In genomic region chr6:43774776-43775583, GRCh38 we compare ENCODE assay signal across 8 cellular contexts. TPM values are rescaled to one million over a fixed set of nuclear protein-coding genes. Genes with fewer than 3 reads are reported as not detected.
DNase-seq lines count a peak whose midpoint lies in the region; ATAC-seq and TF ChIP-seq lines count a peak whose summit lies in the region.

No MANE protein-coding gene starts in this region.

- peak overlapping the region; percentile 96 for H3K4me3 Mint-ChIP-seq in Caco-2 (ENCODE audit: unreplicated experiment)

- DNase-seq in Caco-2 (peak; percentile 69 to 77), HPDE6-E6E7 (ENCODE audit: extremely low spot score) (peak; percentile 84), SKM-1 (lab: John Stamatoyannopoulos, UW; ENCODE audit: unreplicated experiment) (peak; percentile 77), heart left ventricle (peak; percentile 74 to 85 (median 79)), renal cortical epithelial cell (ENCODE audit: low read depth) (peak; percentile 36), GOT3 (lab: John Stamatoyannopoulos, UW) (no peak)
- DNase-seq in activated naive CD8-positive, alpha-beta T cell treated with anti-CD3 and anti-CD28 coated beads, Interleukin-2, amount 50 U/mL, for 16 hours (ENCODE audit: low read depth, low spot score) = peak; percentile 25

- peak in 1 of 2 donors; percentile 51 for TF ChIP-seq POLR2A in heart left ventricle (IDR thresholded peaks at IDR 0.05)

- H3K36me3 ChIP-seq in Caco-2 (ENCODE audit: control insufficient read depth, insufficient read depth, low read length) (peaks cover 30% of the 10 kb centered on the region), heart left ventricle (peaks cover 8 to 48% (median 37%) of the 10 kb centered on the region in 9 donors)

- H3K27me3 ChIP-seq in Caco-2 (replicated peaks; ENCODE audit: control insufficient read depth, insufficient read depth, low read length) (no peaks in the 10 kb centered on the region), heart left ventricle (no peaks in the 10 kb centered on the region)

- H3K36me3 Mint-ChIP-seq in Caco-2 (ENCODE audit: insufficient read depth, unreplicated experiment) = peaks cover 100% of the 10 kb centered on the region

- ATAC-seq in heart left ventricle (peak; percentile 6 to 33 (median 20)), GM21717 (IDR thresholded peaks at IDR 0.05; ENCODE audit: unreplicated experiment) (no peak)

- peak overlapping the region; percentile 97 for H3K27ac Mint-ChIP-seq in Caco-2 (ENCODE audit: unreplicated experiment)

- peak; percentile 91 to 95 for TF ChIP-seq CTCF in Caco-2 (IDR thresholded peaks at IDR 0.05; ENCODE audit: insufficient read depth in 1 of 2, low read depth in 1 of 2, low read length in 1 of 2, severe bottlenecking in 1 of 2, unreplicated experiment in 1 of 2)
- peak; percentile 71 to 89 (median 84) for TF ChIP-seq CTCF in heart left ventricle (IDR thresholded peaks at IDR 0.05)

- H3K4me1 Mint-ChIP-seq in Caco-2 (ENCODE audit: low read depth, unreplicated experiment) = peaks cover 7% of the 10 kb centered on the region

- H3K9me3 ChIP-seq in Caco-2 = no peaks in the 10 kb centered on the region
- no peaks in the 10 kb centered on the region for H3K9me3 ChIP-seq in heart left ventricle

- no peaks in the 10 kb centered on the region for H3K27me3 Mint-ChIP-seq in Caco-2 (ENCODE audit: insufficient read depth, unreplicated experiment)

- H3K4me1 ChIP-seq in Caco-2 = peaks cover 27% of the 10 kb centered on the region
- peaks cover 8 to 81% (median 62%) of the 10 kb centered on the region in 12 donors for H3K4me1 ChIP-seq in heart left ventricle

- intact Hi-C loops in Caco-2 (cut with micrococcal nuclease; ENCODE audit: unreplicated experiment) (loop anchor here (1.0 to 5.0 kb wide), 3 partner anchors 23 to 227 kb away; no protein-coding TSS in a partner anchor), heart left ventricle (cut with DNase I) (loop anchor here in 9 of 10 donors (2.0 to 10.0 kb wide), 12 partner anchors 42 to 470 kb away; partner anchors contain the start of gene HSP90AB1 (in 1 of the 9))

- no peaks in the 10 kb centered on the region for H3K9me3 Mint-ChIP-seq in Caco-2 (ENCODE audit: unreplicated experiment)

- BruUV-seq in Caco-2 (replicated peaks; lab: Mats Ljungman, UMichigan) = no TSS peak

- POLR2A ChIA-PET in Caco-2 (lab: Charles Lee) = interaction anchor here (0.6 to 0.7 kb wide), 3 partner anchors 12 to 152 kb away, joined by 3 to 4 read pairs (median 3); no protein-coding TSS in a partner anchor

- WGBS in heart left ventricle, 4 donors = 22 to 27% (median 23%) methylated on average over 15 to 17 of the region's 17 CpGs

- peak overlapping the region; percentile 89 to 99 (median 97) for H3K27ac ChIP-seq in heart left ventricle

- CTCF ChIA-PET in Caco-2 (lab: Charles Lee) = interaction anchor here (0.7 to 1.7 kb wide), 5 partner anchors 8 to 304 kb away, joined by 3 to 6 read pairs (median 4); no protein-coding TSS in a partner anchor

- H3K4me3 ChIP-seq in Caco-2 (ENCODE audit: low read depth, low read length) (no peak overlapping the region), heart left ventricle (peak overlapping the region in 10 of 12 donors; percentile 64 to 99 (median 94))

RNA-seq across cellular contexts. Expression of gene VEGFA, which starts 5.0 kb away (rescaled TPM):
- total RNA-seq in Caco-2 (2022) (172 and 174 TPM in 2 replicates), heart left ventricle (100 to 1,000 TPM in 7 of 9 donors, 10 to 100 TPM in 2; 83.0 to 238 (median 171) TPM), renal cortical epithelial cell (121 and 249 TPM in 2 replicates)
- polyA plus RNA-seq in heart left ventricle = 100 to 1,000 TPM; 139 to 254 TPM
